Comparison of ENCODE assay signal across 11 cellular contexts in genomic region chr3:133476971-133477375, GRCh38.
DNase-seq lines count a peak whose midpoint lies in the region; ATAC-seq and TF ChIP-seq lines count a peak whose summit lies in the region.
"Had no signal": no experiment of that assay in that cellular context is flagged by ENCODE, and none has a peak within 500 bp of the region (broad histone marks: within the 10 kb centered on the region; RNA-seq: fewer than 3 reads in every experiment).

No MANE protein-coding gene starts in this region.

- no peaks in the 10 kb centered on the region for H3K36me3 Mint-ChIP-seq in nephron (ENCODE audit: low read depth)
- H3K36me3 Mint-ChIP-seq: natural killer cell treated with Interleukin-12 subunit alpha and Interleukin-12 subunit beta and Interleukin-15 and Interleukin-18, amount 100 ng/mL, for 72 hours had no signal

- H3K4me1 ChIP-seq in tibial artery = peaks cover 0 to 11% (median 7%) of the 10 kb centered on the region in 4 donors

- H3K4me1 Mint-ChIP-seq in nephron = peaks cover 50% of the 10 kb centered on the region

- peak; percentile 96 for DNase-seq in G401 (ENCODE audit: low spot score)
- peak; percentile 86 to 97 (median 90) for DNase-seq in NCI-H1417 (lab: John Stamatoyannopoulos, UW)
- peak; percentile 58 for DNase-seq in NCI-H82 treated with DMSO at 0.1 percent for 48 hours (lab: John Stamatoyannopoulos, UW; ENCODE audit: unreplicated experiment)
- no peak for DNase-seq in tibial artery
- DNase-seq: NCI-H226, T-helper 1 cell had no signal

- H3K36me3 ChIP-seq in tibial artery = no peaks in the 10 kb centered on the region

- H3K27ac Mint-ChIP-seq in nephron = peak overlapping the region; percentile 17 to 81 (median 74)
- H3K27ac Mint-ChIP-seq: natural killer cell treated with Interleukin-12 subunit alpha and Interleukin-12 subunit beta and Interleukin-15 and Interleukin-18, amount 100 ng/mL, for 72 hours had no signal

- peaks cover 2% of the 10 kb centered on the region for H3K9me3 Mint-ChIP-seq in nephron
- H3K9me3 Mint-ChIP-seq: natural killer cell treated with Interleukin-12 subunit alpha and Interleukin-12 subunit beta and Interleukin-15 and Interleukin-18, amount 100 ng/mL, for 72 hours had no signal

- intact Hi-C loops in tibial artery (cut with DNase I; ENCODE audit: low total_unique reads) = no loop called here

- no peaks in the 10 kb centered on the region for H3K9me3 ChIP-seq in tibial artery

- ATAC-seq in GM18858 (IDR thresholded peaks at IDR 0.05; ENCODE audit: unreplicated experiment) = no peak
- ATAC-seq in GM21737 (IDR thresholded peaks at IDR 0.05; ENCODE audit: unreplicated experiment) = no peak
- no peak for ATAC-seq in HG03565 (IDR thresholded peaks at IDR 0.05; ENCODE audit: unreplicated experiment)
- ATAC-seq: natural killer cell treated with Interleukin-12 subunit alpha and Interleukin-12 subunit beta and Interleukin-15 and Interleukin-18, amount 100 ng/mL, for 72 hours had no signal

- no peaks in the 10 kb centered on the region for H3K27me3 ChIP-seq in tibial artery

- in situ Hi-C loops in G401 (cut with HindIII; ENCODE audit: low sequenced_read_pairs) = no loop called here

- TF ChIP-seq CTCF in nephron (IDR thresholded peaks at IDR 0.05; ENCODE audit: unreplicated experiment in 3 of 3) (no peak), tibial artery (IDR thresholded peaks at IDR 0.05) (no peak)

- H3K27me3 Mint-ChIP-seq in nephron (ENCODE audit: low read depth) = peaks cover 13% of the 10 kb centered on the region

- no peak overlapping the region for H3K4me3 Mint-ChIP-seq in nephron
- H3K4me3 Mint-ChIP-seq: natural killer cell treated with Interleukin-12 subunit alpha and Interleukin-12 subunit beta and Interleukin-15 and Interleukin-18, amount 100 ng/mL, for 72 hours had no signal

- H3K4me3 ChIP-seq in tibial artery = no peak overlapping the region

- H3K27ac ChIP-seq in tibial artery = no peak overlapping the region

Comparison
In these comparisons a context has a peak if more than half of its experiments do, and no peak if none do; other contexts are left out.
1. DNase-seq: peak in G401 (single experiment), NCI-H1417 (3 of 3) and NCI-H82 treated with DMSO at 0.1 percent for 48 hours (single experiment); none in tibial artery (0 of 2).